Comparison of ENCODE assay signal across 31 cellular contexts in genomic region chr4:104909376-104909775, GRCh38.
"Had no signal": no experiment of that assay in that cellular context is flagged by ENCODE, and none has a peak within 500 bp of the region (broad histone marks: within the 10 kb centered on the region; RNA-seq: fewer than 3 reads in every experiment).

No MANE protein-coding gene starts in this region.

- H3K4me2 ChIP-seq: neural progenitor cell, smooth muscle cell had no signal

- H3K9me3 ChIP-seq: ovary, psoas muscle, spleen, suprapubic skin, testis, tibial artery, transverse colon, upper lobe of right lung, uterus had no signal

- H3K27me3 Mint-ChIP-seq: stimulated activated memory B cell treated with anti-CD40 and anti-IgM and Interleukin-4, amounts not matched to agents 10 μg/mL and 1 μg/mL and 100 μg/mL, for 72 hours had no signal

- H3K9ac ChIP-seq: neural progenitor cell, parathyroid adenoma had no signal

- H3K4me3 Mint-ChIP-seq: natural killer cell; nephron; neural progenitor cell; stimulated activated memory B cell treated with anti-CD40 and anti-IgM and Interleukin-4, amounts not matched to agents 10 μg/mL and 1 μg/mL and 100 μg/mL, for 72 hours; stimulated activated naive CD8-positive, alpha-beta T cell treated with anti-CD3 and anti-CD28 coated beads, Interleukin-15, amount 100 ng/mL, for 72 hours; type B pancreatic cell had no signal

- H3K27ac Mint-ChIP-seq: natural killer cell; nephron; neural progenitor cell; progenitor cell of endocrine pancreas; stimulated activated memory B cell treated with anti-CD40 and anti-IgM and Interleukin-4, amounts not matched to agents 10 μg/mL and 1 μg/mL and 100 μg/mL, for 72 hours; stimulated activated naive CD8-positive, alpha-beta T cell treated with anti-CD3 and anti-CD28 coated beads, Interleukin-15, amount 100 ng/mL, for 72 hours; type B pancreatic cell had no signal

- H3K4me1 Mint-ChIP-seq: neural progenitor cell; stimulated activated memory B cell treated with anti-CD40 and anti-IgM and Interleukin-4, amounts not matched to agents 10 μg/mL and 1 μg/mL and 100 μg/mL, for 72 hours; stimulated activated naive CD8-positive, alpha-beta T cell treated with anti-CD3 and anti-CD28 coated beads, Interleukin-15, amount 100 ng/mL, for 72 hours had no signal

- H3K36me3 Mint-ChIP-seq: natural killer cell; neural progenitor cell; stimulated activated memory B cell treated with anti-CD40 and anti-IgM and Interleukin-4, amounts not matched to agents 10 μg/mL and 1 μg/mL and 100 μg/mL, for 72 hours; type B pancreatic cell had no signal

- H3K4me3 ChIP-seq: neural progenitor cell, ovary, psoas muscle, skin epidermis, smooth muscle cell, spleen, suprapubic skin, testis, tibial artery, transverse colon, upper lobe of right lung, uterus had no signal

- H3K36me3 ChIP-seq: neural progenitor cell, ovary, spleen, suprapubic skin, tibial artery, transverse colon, upper lobe of right lung, uterus had no signal

- H3K27ac ChIP-seq: neural progenitor cell, ovary, parathyroid adenoma, psoas muscle, skin epidermis, spleen, suprapubic skin, testis, tibial artery, transverse colon, upper lobe of right lung, uterus had no signal

- H3K4me1 ChIP-seq: parathyroid adenoma, psoas muscle, spleen, testis, tibial artery, transverse colon, upper lobe of right lung had no signal

- DNase-seq: natural killer cell; occipital lobe; ovary; posterior cingulate gyrus; psoas muscle; right cardiac atrium; spleen; stimulated activated CD4-positive, alpha-beta T cell treated with anti-CD3 and anti-CD28 coated beads, Interleukin-12 subunit alpha, Interleukin-12 subunit beta, amount 100 ng/mL, for 4 hours; stimulated activated CD4-positive, alpha-beta T cell treated with anti-CD3 and anti-CD28 coated beads, Interleukin-1b, Interleukin-23, amount 100 ng/mL, for 48 hours; stimulated activated CD4-positive, alpha-beta T cell treated with anti-CD3 and anti-CD28 coated beads, Interleukin-4, amount 100 ng/mL, for 1 hour; stimulated activated CD4-positive, alpha-beta T cell treated with anti-CD3 and anti-CD28 coated beads, Interleukin-4, amount 100 ng/mL, for 4 hours; stimulated activated CD8-positive, alpha-beta memory T cell treated with anti-CD3 and anti-CD28 coated beads, Interleukin-4, amount 100 ng/mL, for 48 hours; stimulated activated naive CD4-positive, alpha-beta T cell; stimulated activated naive CD8-positive, alpha-beta T cell treated with anti-CD3 and anti-CD28 coated beads, Interleukin-15, amount 100 ng/mL, for 72 hours; stimulated activated naive CD8-positive, alpha-beta T cell treated with anti-CD3 and anti-CD28 coated beads, Interleukin-15, Interleukin-2, amounts not matched to agents 100 U/mL and 50 U/mL, for 24 hours; substantia nigra; testis; tibial artery; transverse colon; upper lobe of right lung; uterus had no signal

- H3K27me3 ChIP-seq: ovary, spleen, suprapubic skin, testis, tibial artery, transverse colon, upper lobe of right lung, uterus had no signal

- H2AFZ ChIP-seq: neural progenitor cell, parathyroid adenoma had no signal

- H3K9me3 Mint-ChIP-seq: neural progenitor cell had no signal

- H3K79me2 ChIP-seq: parathyroid adenoma had no signal

- ATAC-seq: natural killer cell; psoas muscle; right cardiac atrium; sciatic nerve; stimulated activated memory B cell treated with anti-CD40 and anti-IgM and Interleukin-4, amounts not matched to agents 10 μg/mL and 1 μg/mL and 100 μg/mL, for 72 hours; stimulated activated naive CD8-positive, alpha-beta T cell treated with anti-CD3 and anti-CD28 coated beads, Interleukin-15, amount 100 ng/mL, for 72 hours; stimulated activated naive CD8-positive, alpha-beta T cell treated with anti-CD3 and anti-CD28 coated beads, Interleukin-15, Interleukin-2, amounts not matched to agents 100 U/mL and 50 U/mL, for 24 hours; upper lobe of right lung had no signal
